ENCODE assay signal across 13 cellular contexts in genomic region chr7:135441791-135442190, GRCh38.
DNase-seq lines count a peak whose midpoint lies in the region; ATAC-seq, FAIRE-seq and TF ChIP-seq lines count a peak whose summit lies in the region.
"Had no signal": no experiment of that assay in that cellular context is flagged by ENCODE, and none has a peak within 500 bp of the region (broad histone marks: within the 10 kb centered on the region; RNA-seq: fewer than 3 reads in every experiment).

No MANE protein-coding gene starts in this region.

- TF ChIP-seq CTCF in astrocyte (IDR thresholded peaks at IDR 0.05; ENCODE audit: insufficient read depth, low read depth, low read length) (no peak), HepG2 (CRISPR knock-in tag; IDR thresholded peaks at IDR 0.05) (no peak)

- no peaks in the 10 kb centered on the region for H3K9me3 Mint-ChIP-seq in astrocyte (ENCODE audit: unreplicated experiment)

- BruUV-seq in HepG2 (replicated peaks; lab: Mats Ljungman, UMichigan) = no TSS peak

- H3K4me1 ChIP-seq in astrocyte (ENCODE audit: insufficient read depth, low read length) (no peaks in the 10 kb centered on the region), HepG2 (ENCODE audit: insufficient read depth, low read length) (no peaks in the 10 kb centered on the region)
- H3K4me1 ChIP-seq: parathyroid adenoma had no signal

- ATAC-seq in HepG2 = no peak

- TF ChIP-seq RAD21 in HepG2 (CRISPR knock-in tag; IDR thresholded peaks at IDR 0.05) = no peak

- H2AFZ ChIP-seq in astrocyte (ENCODE audit: low read depth, low read length) = no peak overlapping the region
- no peak overlapping the region for H2AFZ ChIP-seq in HepG2 (ENCODE audit: low read length)
- H2AFZ ChIP-seq: parathyroid adenoma had no signal

- H3K79me2 ChIP-seq in astrocyte (ENCODE audit: insufficient read depth, low read length) (peaks cover 52% of the 10 kb centered on the region), HepG2 (ENCODE audit: insufficient read depth, low read length) (peaks cover 23% of the 10 kb centered on the region)

- no peak for TF ChIP-seq EP300 in HepG2 (IDR thresholded peaks at IDR 0.05; ENCODE audit: low read depth in 2 of 2, low read length in 2 of 2)
- TF ChIP-seq EP300 in HepG2 (CRISPR knock-in tag; IDR thresholded peaks at IDR 0.05; ENCODE audit: borderline replicate concordance) = no peak

- peaks cover 4% of the 10 kb centered on the region for H3K36me3 Mint-ChIP-seq in astrocyte (ENCODE audit: low read depth, unreplicated experiment)

- no peak overlapping the region for H3K9ac ChIP-seq in astrocyte (ENCODE audit: low read length)
- H3K9ac ChIP-seq in HepG2 (ENCODE audit: insufficient read depth, low read depth, low read length) = no peak overlapping the region
- H3K9ac ChIP-seq: parathyroid adenoma had no signal

- POLR2A ChIA-PET in HepG2 (lab: Yijun Ruan, JAX) = no interaction called here

- in situ Hi-C loops in HepG2 (cut with HindIII; ENCODE audit: extremely low pct_ligation_motif_present, low pct_unique_long_range_greater_than_20kb) = no loop called here

- H3K36me3 ChIP-seq in astrocyte (ENCODE audit: insufficient read depth, low read length) (no peaks in the 10 kb centered on the region), HepG2 (replicated peaks in 1 of 2; ENCODE audit: control insufficient read depth in 1 of 2, insufficient read depth in 2 of 2, low read length in 2 of 2) (peaks cover 1 to 12% of the 10 kb centered on the region in 2 experiments; a peak in 2 of 5 replicates)

- peak; percentile 28 for DNase-seq in EL
- DNase-seq in HTR-8/SVneo (ENCODE audit: insufficient read length, low spot score) = peak; percentile 12
- DNase-seq in astrocyte (ENCODE audit: low read depth) = peak; percentile 65
- DNase-seq in HepG2 (ENCODE audit: low spot score) = no peak
- DNase-seq in T1000 (lab: John Stamatoyannopoulos, UW) = no peak
- no peak for DNase-seq in posterior vena cava (ENCODE audit: low spot score)
- no peak for DNase-seq in NCI-H187 (lab: John Stamatoyannopoulos, UW)
- DNase-seq: activated naive CD4-positive, alpha-beta T cell treated with Interleukin-2 at 50 U/mL for 16 hours; DMS53; NCI-H2171 treated with DMSO at 0.1 percent for 48 hours; SHP77 treated with DMSO at 0.1 percent for 48 hours had no signal

- intact Hi-C loops in HepG2 (cut with micrococcal nuclease; ENCODE audit: unreplicated experiment) = no loop called here
- intact Hi-C loops in posterior vena cava (cut with DNase I) = no loop called here

- FAIRE-seq in HTR-8/SVneo (lab: Jason Lieb, UNC) (no peak), astrocyte (lab: Jason Lieb, UNC) (no peak), HepG2 (lab: Jason Lieb, UNC) (no peak)
- FAIRE-seq: keratinocyte had no signal

- H4K20me1 ChIP-seq in astrocyte (ENCODE audit: insufficient read depth, low read length) (peaks cover 71% of the 10 kb centered on the region), HepG2 (ENCODE audit: insufficient read depth, low read length) (0 out of 2 replicates have a peak, but pooled peaks cover 5% of the 10 kb centered on the region)

- H3K4me2 ChIP-seq in astrocyte (ENCODE audit: low read length) (no peak overlapping the region), HepG2 (ENCODE audit: low read depth, low read length) (no peak overlapping the region)

- no peaks in the 10 kb centered on the region for H3K27me3 Mint-ChIP-seq in astrocyte (ENCODE audit: low read depth, unreplicated experiment)

- H3K4me1 Mint-ChIP-seq in astrocyte (ENCODE audit: low read depth, unreplicated experiment) = no peaks in the 10 kb centered on the region

- H3K9me3 ChIP-seq in astrocyte (ENCODE audit: insufficient read depth, low read depth, low read length) = no peaks in the 10 kb centered on the region
- H3K9me3 ChIP-seq in HepG2 (ENCODE audit: low read length) = no peaks in the 10 kb centered on the region

- H3K27ac ChIP-seq in astrocyte (ENCODE audit: low read depth, low read length) (no peak overlapping the region), HepG2 (ENCODE audit: extremely low read length, insufficient read depth, low read length) (no peak overlapping the region)
- H3K27ac ChIP-seq: parathyroid adenoma had no signal

- TF ChIP-seq POLR2A in HepG2 (IDR thresholded peaks at IDR 0.05; ENCODE audit: insufficient read depth in 1 of 2, low read depth in 2 of 2, low read length in 2 of 2) = no peak

- H3K4me3 Mint-ChIP-seq in astrocyte (ENCODE audit: unreplicated experiment) = no peak overlapping the region

- CTCF ChIA-PET in HepG2 (lab: Yijun Ruan, JAX; ENCODE audit: low intra/inter-chr PET ratio, low total read pairs) = no interaction called here

- no peaks in the 10 kb centered on the region for H3K27me3 ChIP-seq in astrocyte (ENCODE audit: insufficient read depth, low read length)
- no peaks in the 10 kb centered on the region for H3K27me3 ChIP-seq in HepG2 (ENCODE audit: control insufficient read depth in 1 of 2, insufficient read depth in 2 of 2, low read length in 2 of 2)

- H3K27ac Mint-ChIP-seq in astrocyte (ENCODE audit: unreplicated experiment) = no peak overlapping the region

- no peak overlapping the region for H3K4me3 ChIP-seq in astrocyte (ENCODE audit: insufficient read depth, low read depth, low read length)
- H3K4me3 ChIP-seq in HepG2 (replicated peaks in 1 of 3; ENCODE audit: insufficient read depth in 1 of 3, low read depth in 2 of 3, low read length in 3 of 3) = no peak overlapping the region

TF ChIP-seq in HepG2, 621 proteins besides CTCF, POLR2A, EP300 and RAD21:
- TF ChIP-seq ZNF124 (CRISPR knock-in tag; IDR thresholded peaks at IDR 0.05) (no peak), SNAPC2 (CRISPR knock-in tag; IDR thresholded peaks at IDR 0.05) (no peak), REST (IDR thresholded peaks at IDR 0.05; ENCODE audit: borderline replicate concordance in 1 of 2, low read depth in 1 of 2, low read length in 2 of 2) (peak in 1 of 2 experiments; percentile 89; a peak in 2 of 4 replicates), HOXA5 (CRISPR knock-in tag; IDR thresholded peaks at IDR 0.05) (no peak), ZSCAN21 (CRISPR knock-in tag; IDR thresholded peaks at IDR 0.05; ENCODE audit: borderline replicate concordance) (no peak), ATM (IDR thresholded peaks at IDR 0.05; ENCODE audit: borderline replicate concordance) (no peak), MIER2 (CRISPR knock-in tag; IDR thresholded peaks at IDR 0.05) (peak; percentile 75), DDIT3 (CRISPR knock-in tag; IDR thresholded peaks at IDR 0.05) (no peak)

Comparison
In these comparisons a context has a peak if more than half of its experiments do, and no peak if none do; other contexts are left out.
1. DNase-seq: peak in EL (single experiment), HTR-8/SVneo (single experiment) and astrocyte (single experiment); none in HepG2 (single experiment), T1000 (single experiment), posterior vena cava (single experiment) and NCI-H187 (0 of 2).